Comparison of ENCODE assay signal across 7 cellular contexts in genomic region chr1:25506566-25507463, GRCh38. TPM values are rescaled to one million over a fixed set of nuclear protein-coding genes. Genes with fewer than 3 reads are reported as not detected.
A peak's percentile ranks its signal among the peaks of the same experiment; 100 is the strongest.
DNase-seq lines count a peak whose midpoint lies in the region; ATAC-seq and TF ChIP-seq lines count a peak whose summit lies in the region.
"Not testable (repeated sequence)": the region's sequence is repeated elsewhere in the genome, so short reads cannot be mapped to it uniquely, and the experiment has no call there.

No MANE protein-coding gene starts in this region.

- POLR2A ChIA-PET in activated CD4-positive, alpha-beta T cell treated with anti-CD3 and anti-CD28 coated beads for 36 hours (lab: Charles Lee) = not testable (repeated sequence)

- not testable (repeated sequence) for H3K9me3 ChIP-seq in H9 (ENCODE audit: control insufficient read depth, low read depth, low read length); iPS DF 6.9 (ENCODE audit: control insufficient read depth, insufficient read depth, low read length); mucosa of descending colon

- not testable (repeated sequence) for H3K27me3 ChIP-seq in H9 (ENCODE audit: insufficient read depth, low read length); iPS DF 6.9 (ENCODE audit: control insufficient read depth, insufficient read depth, low read length)

- not testable (repeated sequence) for H4K20me1 ChIP-seq in H9 (ENCODE audit: control insufficient read depth, insufficient read depth, insufficient read length)

- H3K79me1 ChIP-seq in H9 (ENCODE audit: insufficient read depth, low read depth, low read length, poor library complexity, severe bottlenecking) = not testable (repeated sequence)

- not testable (repeated sequence) for DNase-seq in H9; activated CD4-positive, alpha-beta T cell treated with anti-CD3 and anti-CD28 coated beads for 36 hours; activated T-cell treated with anti-CD3 and anti-CD28 coated beads, Interleukin-2, amount 50 U/mL, for 72 hours; central memory CD8-positive, alpha-beta T cell (ENCODE audit: low spot score in 2 of 2); iPS DF 6.9 (ENCODE audit: low read depth, low spot score)
- peak; percentile 71 to 74 (median 73) for DNase-seq in mucosa of descending colon
- DNase-seq in stimulated activated CD4-positive, alpha-beta T cell treated with anti-CD3 and anti-CD28 coated beads, Interleukin-4, amount 100 ng/mL, for 24 hours = peak; percentile 2

- not testable (repeated sequence) for H2BK5ac ChIP-seq in H9 (ENCODE audit: insufficient read length, low read length)

- peak overlapping the region; percentile 81; the same call in 1 of the 2 replicates for H3K14ac ChIP-seq in H9 (ENCODE audit: insufficient read depth, low read length)

- peak overlapping the region; percentile 94 for H3T11ph ChIP-seq in H9 (ENCODE audit: low read length)

- H3K4me1 Mint-ChIP-seq in H9 = peaks cover 36 to 40% of the 10 kb centered on the region in 2 experiments
- peaks cover 33% of the 10 kb centered on the region for H3K4me1 Mint-ChIP-seq in activated CD4-positive, alpha-beta T cell treated with anti-CD3 and anti-CD28 coated beads for 36 hours
- H3K4me1 Mint-ChIP-seq in activated T-cell treated with anti-CD3 and anti-CD28 coated beads, Interleukin-2, amount 50 U/mL, for 72 hours (ENCODE audit: low read depth) = peaks cover 24% of the 10 kb centered on the region
- H3K4me1 Mint-ChIP-seq in central memory CD8-positive, alpha-beta T cell = peaks cover 13% of the 10 kb centered on the region

- ATAC-seq in activated CD4-positive, alpha-beta T cell treated with anti-CD3 and anti-CD28 coated beads for 36 hours; activated T-cell treated with anti-CD3 and anti-CD28 coated beads, Interleukin-2, amount 50 U/mL, for 72 hours (replicated peaks in 1 of 2); central memory CD8-positive, alpha-beta T cell (replicated peaks; ENCODE audit: extremely low read depth, poor library complexity, severe bottlenecking); mucosa of descending colon: not testable (repeated sequence)

- H3K79me2 ChIP-seq in H9 (ENCODE audit: insufficient read depth, low read length) = not testable (repeated sequence)

- H3K27me3 Mint-ChIP-seq in H9 (ENCODE audit: low read depth); activated CD4-positive, alpha-beta T cell treated with anti-CD3 and anti-CD28 coated beads for 36 hours; activated T-cell treated with anti-CD3 and anti-CD28 coated beads, Interleukin-2, amount 50 U/mL, for 72 hours (ENCODE audit: low read depth); central memory CD8-positive, alpha-beta T cell: not testable (repeated sequence)

- H2BK15ac ChIP-seq in H9 (ENCODE audit: low read depth, low read length) = not testable (repeated sequence)

- CTCF ChIA-PET in activated CD4-positive, alpha-beta T cell treated with anti-CD3 and anti-CD28 coated beads for 36 hours (lab: Charles Lee) = interaction anchor here (0.6 to 6.1 kb wide), 5 partner anchors 10 to 73 kb away, joined by 3 to 39 read pairs (median 3); no protein-coding TSS in a partner anchor

- peak overlapping the region; percentile 91 for H3K18ac ChIP-seq in H9 (ENCODE audit: insufficient read length, low read depth, low read length)

- H3K4me1 ChIP-seq in H9 (ENCODE audit: insufficient read depth, low read length); iPS DF 6.9 (ENCODE audit: control insufficient read depth, insufficient read depth, low read length); mucosa of descending colon (ENCODE audit: low read depth): not testable (repeated sequence)

- H3K27ac ChIP-seq in H9 (ENCODE audit: insufficient read length, low read depth, low read length); iPS DF 6.9 (ENCODE audit: low read length): not testable (repeated sequence)

- not testable (repeated sequence) for H3K36me3 Mint-ChIP-seq in H9 (ENCODE audit: insufficient read depth in 1 of 3, low read depth in 3 of 3); activated CD4-positive, alpha-beta T cell treated with anti-CD3 and anti-CD28 coated beads for 36 hours (ENCODE audit: low read depth); activated T-cell treated with anti-CD3 and anti-CD28 coated beads, Interleukin-2, amount 50 U/mL, for 72 hours (ENCODE audit: insufficient read depth in 2 of 2); central memory CD8-positive, alpha-beta T cell (ENCODE audit: insufficient read depth)

- not testable (repeated sequence) for H4K91ac ChIP-seq in H9 (ENCODE audit: insufficient read length, low read depth, low read length)

- H2BK120ac ChIP-seq in H9 (ENCODE audit: low read depth, low read length, poor library complexity, severe bottlenecking) = not testable (repeated sequence)

- not testable (repeated sequence) for H3K56ac ChIP-seq in H9 (ENCODE audit: insufficient read length, low read depth, low read length)

- TF ChIP-seq CTCF in H9 (conservative IDR thresholded peaks at IDR 0.05); mucosa of descending colon (IDR thresholded peaks at IDR 0.05): not testable (repeated sequence)

- H3K4me3 Mint-ChIP-seq in H9 = peak overlapping the region; percentile 78 to 82
- peak overlapping the region; percentile 28 for H3K4me3 Mint-ChIP-seq in activated CD4-positive, alpha-beta T cell treated with anti-CD3 and anti-CD28 coated beads for 36 hours
- H3K4me3 Mint-ChIP-seq in activated T-cell treated with anti-CD3 and anti-CD28 coated beads, Interleukin-2, amount 50 U/mL, for 72 hours = peak overlapping the region; percentile 63 to 67
- H3K4me3 Mint-ChIP-seq in central memory CD8-positive, alpha-beta T cell = peak overlapping the region; percentile 63

- peak overlapping the region; percentile 19; the same call in 1 of the 2 replicates for H3K4me3 ChIP-seq in iPS DF 6.9 (ENCODE audit: low read length)
- H3K4me3 ChIP-seq in mucosa of descending colon = not testable (repeated sequence)

- H2BK12ac ChIP-seq in H9 (ENCODE audit: insufficient read length, low read depth, low read length) = peak overlapping the region; percentile 82

- H3K27ac Mint-ChIP-seq in H9 = peak overlapping the region; percentile 81 to 99 (median 97); a peak in 6 of 7 replicates
- H3K27ac Mint-ChIP-seq in activated CD4-positive, alpha-beta T cell treated with anti-CD3 and anti-CD28 coated beads for 36 hours = peak overlapping the region; percentile 63
- peak overlapping the region; percentile 22 for H3K27ac Mint-ChIP-seq in activated T-cell treated with anti-CD3 and anti-CD28 coated beads, Interleukin-2, amount 50 U/mL, for 72 hours
- peak overlapping the region; percentile 76 for H3K27ac Mint-ChIP-seq in central memory CD8-positive, alpha-beta T cell (ENCODE audit: low read depth)

- H3K9ac ChIP-seq in H9 (ENCODE audit: extremely low read depth, insufficient read length, low read length) = peak overlapping the region; percentile 2

- intact Hi-C loops in activated CD4-positive, alpha-beta T cell treated with anti-CD3 and anti-CD28 coated beads for 36 hours (cut with DNase I, micrococcal nuclease); mucosa of descending colon (cut with DNase I, micrococcal nuclease): not testable (repeated sequence)

- WGBS in H9 (ENCODE audit: extremely low coverage, insufficient read length, low lambda C conversion rate) = no CpG with 5 or more reads among the region's 37 CpGs
- WGBS in iPS DF 6.9 (ENCODE audit: insufficient coverage, insufficient read length) = no CpG with 5 or more reads among the region's 37 CpGs

- peak overlapping the region; percentile 26 for H3K4me2 ChIP-seq in H9 (ENCODE audit: insufficient read depth, insufficient read length, low read length)

- H4K8ac ChIP-seq in H9 (replicated peaks; ENCODE audit: insufficient read length, low read depth, low read length) = not testable (repeated sequence)

- peak overlapping the region; percentile 1; the same call in 1 of the 2 replicates for H3K4ac ChIP-seq in H9 (ENCODE audit: low read depth, low read length)

- H3K23ac ChIP-seq in H9 (ENCODE audit: insufficient read length, low read depth, low read length) = not testable (repeated sequence)

- H2AFZ ChIP-seq in H9 (ENCODE audit: low read length) = not testable (repeated sequence)

- H4K5ac ChIP-seq in H9 (ENCODE audit: insufficient read length, low read depth, low read length) = peak overlapping the region; percentile 81

- not testable (repeated sequence) for H2BK20ac ChIP-seq in H9 (ENCODE audit: low read depth, low read length, poor library complexity, severe bottlenecking)

- H3K23me2 ChIP-seq in H9 (ENCODE audit: insufficient read length, low read depth, low read length, poor library complexity, severe bottlenecking) = not testable (repeated sequence)

- H3K9me3 Mint-ChIP-seq in H9; activated CD4-positive, alpha-beta T cell treated with anti-CD3 and anti-CD28 coated beads for 36 hours (ENCODE audit: low read depth); activated T-cell treated with anti-CD3 and anti-CD28 coated beads, Interleukin-2, amount 50 U/mL, for 72 hours; central memory CD8-positive, alpha-beta T cell: not testable (repeated sequence)

- not testable (repeated sequence) for H3K36me3 ChIP-seq in iPS DF 6.9 (ENCODE audit: control insufficient read depth, insufficient read depth, low read length); mucosa of descending colon (ENCODE audit: low read depth)

- not testable (repeated sequence) for H2AK5ac ChIP-seq in H9 (ENCODE audit: insufficient read length, low read length)

RNA-seq across cellular contexts. Expression of gene LDLRAP1, which starts 36.6 kb away (rescaled TPM):
- total RNA-seq in H9 (2021) (15.7 and 18.9 TPM in 2 replicates), mucosa of descending colon (10 to 100 TPM; 31.0 to 43.5 (median 37.0) TPM)
- total RNA-seq in activated CD4-positive, alpha-beta T cell treated with anti-CD3 and anti-CD28 coated beads for 36 hours = 10 to 100 TPM; 13.0 to 14.6 TPM
- total RNA-seq in activated T-cell treated with anti-CD3 and anti-CD28 coated beads, Interleukin-2, amount 50 U/mL, for 72 hours = 10 to 100 TPM; 13.5 to 14.7 TPM

Comparison
In these comparisons a context has a peak if more than half of its experiments do, and no peak if none do; other contexts are left out.
1. H3K27ac Mint-ChIP-seq: peak in every context shown above with its lines; median percentile 97 in H9; 76 in central memory CD8-positive, alpha-beta T cell; 63 in activated CD4-positive, alpha-beta T cell treated with anti-CD3 and anti-CD28 coated beads for 36 hours; 22 in activated T-cell treated with anti-CD3 and anti-CD28 coated beads, Interleukin-2, amount 50 U/mL, for 72 hours.
2. H3K4me3 Mint-ChIP-seq: peak in every context shown above with its lines; median percentile 80 in H9; 65 in activated T-cell treated with anti-CD3 and anti-CD28 coated beads, Interleukin-2, amount 50 U/mL, for 72 hours; 63 in central memory CD8-positive, alpha-beta T cell; 28 in activated CD4-positive, alpha-beta T cell treated with anti-CD3 and anti-CD28 coated beads for 36 hours.